ENCODE assay signal across 20 cellular contexts in the genomic region with DNA sequence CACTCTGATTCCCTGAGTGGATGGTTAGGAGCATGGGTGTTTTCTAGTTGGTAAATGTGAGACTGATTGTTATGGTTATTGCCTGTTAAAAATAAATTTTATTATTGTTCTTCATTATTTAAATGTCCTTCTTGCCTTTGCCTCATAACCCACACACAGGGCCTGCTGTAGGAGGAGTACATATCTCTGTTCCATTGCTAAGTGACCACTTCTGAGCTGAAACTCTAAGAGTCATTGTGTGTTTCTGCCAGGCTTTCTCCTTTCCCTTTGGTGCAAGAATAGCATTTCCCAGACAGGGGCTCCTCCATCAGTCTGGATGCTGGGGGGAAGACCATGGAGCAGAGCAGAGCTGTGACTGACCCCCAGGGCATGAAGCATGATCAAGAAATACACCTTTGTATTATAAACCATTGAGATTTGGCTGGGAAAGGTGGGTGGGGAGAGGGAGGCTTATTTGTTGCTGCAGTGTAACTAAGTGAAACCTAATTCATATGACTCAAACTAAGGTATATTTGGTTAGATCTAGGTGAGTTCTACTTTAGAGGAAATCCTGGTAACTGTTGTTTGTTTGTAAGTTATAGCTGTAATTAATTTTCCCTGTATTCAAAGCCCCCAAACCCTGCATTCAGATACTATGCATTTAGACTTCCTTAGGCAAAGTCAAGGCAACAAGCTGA.
"Had no signal": no experiment of that assay in that cellular context is flagged by ENCODE, and none has a peak within 500 bp of the region (broad histone marks: within the 10 kb centered on the region; RNA-seq: fewer than 3 reads in every experiment).

No MANE protein-coding gene starts in this region.

- H3K27me3 ChIP-seq: adrenal gland, gastrocnemius medialis, right lobe of liver, spleen, testis had no signal

- H3K27ac Mint-ChIP-seq: memory B cell had no signal

- H3K9me3 Mint-ChIP-seq: memory B cell, nephron had no signal

- H3K9me3 ChIP-seq: adrenal gland, gastrocnemius medialis, psoas muscle, right lobe of liver, spleen, testis had no signal

- H3K4me1 Mint-ChIP-seq: memory B cell had no signal

- H3K4me1 ChIP-seq: adrenal gland, right lobe of liver, testis had no signal

- H3K4me3 ChIP-seq: adrenal gland, coronary artery, gastrocnemius medialis, psoas muscle, right lobe of liver, spleen, testis had no signal

- H3K4me3 Mint-ChIP-seq: memory B cell, nephron had no signal

- H3K36me3 Mint-ChIP-seq: memory B cell had no signal

- ATAC-seq: activated CD4-positive, CD25-positive, alpha-beta regulatory T cell treated with anti-CD3 and anti-CD28 coated beads, Interleukin-2, amount 50 U/mL, for 24 hours; gastrocnemius medialis; left lobe of liver; psoas muscle; right lobe of liver had no signal

- H3K27ac ChIP-seq: adrenal gland, coronary artery, epithelial cell of prostate, gastrocnemius medialis, psoas muscle, right lobe of liver, spleen, testis had no signal

- H3K36me3 ChIP-seq: adrenal gland, gastrocnemius medialis, right lobe of liver, spleen had no signal

- DNase-seq: activated CD8-positive, alpha-beta memory T cell treated with anti-CD3 and anti-CD28 coated beads for 24 hours; activated effector memory CD4-positive, alpha-beta T cell treated with anti-CD3 and anti-CD28 coated beads, Interleukin-2, amount 50 U/mL, for 16 hours; adrenal gland; central memory CD4-positive, alpha-beta T cell; effector CD4-positive, alpha-beta T cell; gastrocnemius medialis; islet precursor cell; occipital lobe; psoas muscle; right lobe of liver; spleen; stimulated activated CD4-positive, alpha-beta T cell treated with anti-CD3 and anti-CD28 coated beads, Interleukin-1b, Interleukin-23, amount 100 ng/mL, for 48 hours; stimulated activated naive CD4-positive, alpha-beta T cell treated with Interleukin-2 at 50 U/mL for 16 hours; testis had no signal
